25 cellular contexts compared by ENCODE assay signal in genomic region chr6:71523548-71523947, GRCh38.
A peak's percentile ranks its signal among the peaks of the same experiment; 100 is the strongest.
DNase-seq lines count a peak whose midpoint lies in the region; ATAC-seq and TF ChIP-seq lines count a peak whose summit lies in the region.
"Had no signal": no experiment of that assay in that cellular context is flagged by ENCODE, and none has a peak within 500 bp of the region (broad histone marks: within the 10 kb centered on the region; RNA-seq: fewer than 3 reads in every experiment).

No MANE protein-coding gene starts in this region.

- intact Hi-C loops in esophagus squamous epithelium (cut with DNase I) = no loop called here
- intact Hi-C loops in adrenal gland (cut with DNase I) = no loop called here

- WGBS in esophagus squamous epithelium, 2 donors = 56 to 65% methylated on average over 3 of the region's 3 CpGs
- WGBS in adrenal gland, 4 donors = 67 to 76% (median 74%) methylated on average over 3 of the region's 3 CpGs

- H3K36me3 ChIP-seq in esophagus squamous epithelium (no peaks in the 10 kb centered on the region), adrenal gland (replicated peaks in 1 of 2) (no peaks in the 10 kb centered on the region)
- H3K36me3 ChIP-seq: breast epithelium, left ventricle myocardium inferior, prostate gland, SJSA1 had no signal

- no peaks in the 10 kb centered on the region for H3K27me3 ChIP-seq in esophagus squamous epithelium
- no peaks in the 10 kb centered on the region for H3K27me3 ChIP-seq in adrenal gland
- H3K27me3 ChIP-seq: breast epithelium, testis had no signal

- H3K4me1 ChIP-seq in esophagus squamous epithelium (no peaks in the 10 kb centered on the region), adrenal gland (replicated peaks in 1 of 2) (peaks cover 0 to 5% of the 10 kb centered on the region in 2 donors)
- H3K4me1 ChIP-seq: breast epithelium, left ventricle myocardium inferior, prostate gland, testis had no signal

- peak; percentile 31 for DNase-seq in GM12865 (ENCODE audit: low read depth)
- DNase-seq in NK-92 treated with Interleukin-12 subunit alpha and Interleukin-12 subunit beta, amount 100 ng/mL, for 24 hours (lab: John Stamatoyannopoulos, UW) = no peak
- no peak for DNase-seq in esophagus squamous epithelium (lab: John Stamatoyannopoulos, UW)
- no peak for DNase-seq in adrenal gland
- DNase-seq in NCI-H526 treated with DMSO at 0.1 percent for 48 hours (lab: John Stamatoyannopoulos, UW) = no peak
- DNase-seq: activated CD4-positive, CD25-positive, alpha-beta regulatory T cell; activated CD8-positive, alpha-beta memory T cell treated with anti-CD3 and anti-CD28 coated beads, Interleukin-2, amount 10 ng/mL, durations not matched to agents 7 days and 5 days; activated naive CD4-positive, alpha-beta T cell treated with anti-CD3 and anti-CD28 coated beads, Interleukin-2, amount 50 U/mL, for 16 hours; H9; left ventricle myocardium inferior; NCI-H1105 treated with DMSO at 0.1 percent for 48 hours; NCI-H2029; NCI-H2227 treated with DMSO at 0.1 percent for 48 hours; stimulated activated naive CD4-positive, alpha-beta T cell; T-cell; testis had no signal

- H3K27ac ChIP-seq in esophagus squamous epithelium (no peak overlapping the region), adrenal gland (no peak overlapping the region)
- H3K27ac ChIP-seq: 22Rv1, breast epithelium, left ventricle myocardium inferior, prostate gland, SJSA1, testis had no signal

- ATAC-seq in GM19035 (IDR thresholded peaks at IDR 0.05; ENCODE audit: unreplicated experiment) (peak; percentile 60), GM21717 (IDR thresholded peaks at IDR 0.05; ENCODE audit: unreplicated experiment) (peak; percentile 70), HG03280 (IDR thresholded peaks at IDR 0.05; ENCODE audit: unreplicated experiment) (peak; percentile 93)
- ATAC-seq: activated CD8-positive, alpha-beta memory T cell treated with anti-CD3 and anti-CD28 coated beads, Interleukin-2, amount 10 ng/mL, durations not matched to agents 7 days and 5 days; K562; sciatic nerve; T-cell had no signal

- TF ChIP-seq POLR2A in esophagus squamous epithelium (IDR thresholded peaks at IDR 0.05) = no peak
- TF ChIP-seq POLR2A in adrenal gland (IDR thresholded peaks at IDR 0.05) = no peak

- no peaks in the 10 kb centered on the region for H3K9me3 ChIP-seq in esophagus squamous epithelium
- H3K9me3 ChIP-seq in adrenal gland (replicated peaks in 1 of 3) = no peaks in the 10 kb centered on the region
- H3K9me3 ChIP-seq: breast epithelium, prostate gland, SJSA1, testis had no signal

- no peak overlapping the region for H3K4me3 ChIP-seq in GM12865 (ENCODE audit: low read depth, low read length)
- no peak overlapping the region for H3K4me3 ChIP-seq in esophagus squamous epithelium
- H3K4me3 ChIP-seq in adrenal gland = no peak overlapping the region
- H3K4me3 ChIP-seq: breast epithelium, K562, left ventricle myocardium inferior, prostate gland, SJSA1, testis had no signal

- TF ChIP-seq CTCF in GM12865 (IDR thresholded peaks at IDR 0.05; ENCODE audit: insufficient read depth, low read depth, low read length, missing control alignments) (no peak), esophagus squamous epithelium (IDR thresholded peaks at IDR 0.05) (no peak), adrenal gland (IDR thresholded peaks at IDR 0.05) (no peak)
